In the genomic region with DNA sequence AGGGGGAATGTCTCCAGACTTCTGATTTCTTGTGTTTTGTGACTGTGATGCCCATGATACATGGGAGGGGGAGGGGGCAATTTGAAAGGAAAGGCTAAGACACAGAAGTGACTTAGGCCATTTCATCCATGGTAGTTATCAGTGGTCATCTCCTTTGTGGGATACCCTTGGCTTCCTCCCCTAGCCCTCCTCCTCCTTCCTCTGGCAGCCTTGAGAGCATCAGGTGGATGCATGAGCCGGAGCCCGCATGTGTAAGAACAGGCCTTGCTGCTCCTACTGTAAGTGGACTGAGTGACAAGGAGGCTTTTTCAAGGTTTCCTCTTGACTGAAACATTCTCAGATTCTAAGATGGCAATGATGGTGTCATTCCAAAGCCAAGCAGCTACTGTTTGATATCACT, we compare ENCODE assay signal across 9 cellular contexts. TPM values are rescaled to one million over a fixed set of nuclear protein-coding genes. Genes with fewer than 3 reads are reported as not detected.
DNase-seq lines count a peak whose midpoint lies in the region; ATAC-seq and TF ChIP-seq lines count a peak whose summit lies in the region.
"Had no signal": no experiment of that assay in that cellular context is flagged by ENCODE, and none has a peak within 500 bp of the region (broad histone marks: within the 10 kb centered on the region; RNA-seq: fewer than 3 reads in every experiment).

No MANE protein-coding gene starts in this region.

- intact Hi-C loops in activated CD4-positive, alpha-beta T cell treated with anti-CD3 and anti-CD28 coated beads, Interleukin-2, amount 10 ng/mL, durations not matched to agents 24 days and 14 days (cut with micrococcal nuclease): no loop called here

- no peak for ATAC-seq in T-helper 17 cell
- no peak for ATAC-seq in stimulated activated naive CD8-positive, alpha-beta T cell treated with anti-CD3 and anti-CD28 coated beads, Interleukin-15, amount 100 ng/mL, for 72 hours

- WGBS in hepatocyte (ENCODE audit: low lambda C conversion rate, missing lambda C conversion rate): 91% methylated on average over 2 of the region's 2 CpGs

- peak; percentile 68 for DNase-seq in activated CD4-positive, alpha-beta T cell treated with anti-CD3 and anti-CD28 coated beads, Interleukin-2, amount 10 ng/mL, durations not matched to agents 24 days and 14 days
- no peak for DNase-seq in activated CD4-positive, alpha-beta T cell treated with anti-CD3 and anti-CD28 coated beads, Interleukin-2, amount 50 U/mL, for 1 hour
- no peak for DNase-seq in T-helper 17 cell
- DNase-seq in hepatocyte (ENCODE audit: low spot score): no peak
- no peak for DNase-seq in stimulated activated naive CD8-positive, alpha-beta T cell treated with anti-CD3 and anti-CD28 coated beads, Interleukin-15, amount 100 ng/mL, for 72 hours
- no peak for DNase-seq in NCI-H1092 treated with DMSO at 0.1 percent for 48 hours (lab: John Stamatoyannopoulos, UW)
- no peak for DNase-seq in activated effector memory CD4-positive, alpha-beta T cell treated with anti-CD3 and anti-CD28 coated beads, Interleukin-2, amount 50 U/mL, for 16 hours
- DNase-seq in stimulated activated naive CD4-positive, alpha-beta T cell treated with Interleukin-2 at 50 U/mL for 16 hours (lab: John Stamatoyannopoulos, UW): no peak
- DNase-seq: SHP77 treated with DMSO at 0.1 percent for 48 hours had no signal

- H3K4me1 Mint-ChIP-seq in activated CD4-positive, alpha-beta T cell treated with anti-CD3 and anti-CD28 coated beads, Interleukin-2, amount 10 ng/mL, durations not matched to agents 24 days and 14 days: peaks cover 45% of the 10 kb centered on the region
- H3K4me1 Mint-ChIP-seq in T-helper 17 cell: peaks cover 31% of the 10 kb centered on the region
- H3K4me1 Mint-ChIP-seq in stimulated activated naive CD8-positive, alpha-beta T cell treated with anti-CD3 and anti-CD28 coated beads, Interleukin-15, amount 100 ng/mL, for 72 hours: peaks cover 52% of the 10 kb centered on the region

- H3K27ac Mint-ChIP-seq in activated CD4-positive, alpha-beta T cell treated with anti-CD3 and anti-CD28 coated beads, Interleukin-2, amount 10 ng/mL, durations not matched to agents 24 days and 14 days: peak overlapping the region; percentile 96
- peak overlapping the region; percentile 98 for H3K27ac Mint-ChIP-seq in T-helper 17 cell
- peak overlapping the region; percentile 94 to 95 for H3K27ac Mint-ChIP-seq in stimulated activated naive CD8-positive, alpha-beta T cell treated with anti-CD3 and anti-CD28 coated beads, Interleukin-15, amount 100 ng/mL, for 72 hours

- H3K4me2 ChIP-seq in hepatocyte: peak overlapping the region; percentile 93

- no peaks in the 10 kb centered on the region for H3K27me3 ChIP-seq in hepatocyte

- H3K9me3 ChIP-seq in T-helper 17 cell (ENCODE audit: control insufficient read depth, low read length, poor library complexity, severe bottlenecking): peaks cover 6% of the 10 kb centered on the region
- no peaks in the 10 kb centered on the region for H3K9me3 ChIP-seq in hepatocyte (ENCODE audit: low read depth)

- no peaks in the 10 kb centered on the region for H3K79me2 ChIP-seq in hepatocyte

- peaks cover 48% of the 10 kb centered on the region for H3K36me3 Mint-ChIP-seq in activated CD4-positive, alpha-beta T cell treated with anti-CD3 and anti-CD28 coated beads, Interleukin-2, amount 10 ng/mL, durations not matched to agents 24 days and 14 days (ENCODE audit: low read depth)
- no peaks in the 10 kb centered on the region for H3K36me3 Mint-ChIP-seq in T-helper 17 cell (ENCODE audit: low read depth)

- peak overlapping the region; percentile 69 for H2AFZ ChIP-seq in hepatocyte

- H3K4me1 ChIP-seq in hepatocyte (ENCODE audit: insufficient read depth): no peaks in the 10 kb centered on the region

- H3K36me3 ChIP-seq in hepatocyte (replicated peaks; ENCODE audit: insufficient read depth, low read depth): no peaks in the 10 kb centered on the region

- no peak for TF ChIP-seq CTCF in hepatocyte (IDR thresholded peaks at IDR 0.05; ENCODE audit: poor library complexity)

- peaks cover 4% of the 10 kb centered on the region for H3K27me3 Mint-ChIP-seq in activated CD4-positive, alpha-beta T cell treated with anti-CD3 and anti-CD28 coated beads, Interleukin-2, amount 10 ng/mL, durations not matched to agents 24 days and 14 days
- no peaks in the 10 kb centered on the region for H3K27me3 Mint-ChIP-seq in T-helper 17 cell
- H3K27me3 Mint-ChIP-seq in stimulated activated naive CD8-positive, alpha-beta T cell treated with anti-CD3 and anti-CD28 coated beads, Interleukin-15, amount 100 ng/mL, for 72 hours: no peaks in the 10 kb centered on the region

- H3K27ac ChIP-seq in hepatocyte: no peak overlapping the region

- H4K20me1 ChIP-seq in hepatocyte (ENCODE audit: insufficient read depth, poor library complexity, severe bottlenecking): no peaks in the 10 kb centered on the region

- peaks cover 4% of the 10 kb centered on the region for H3K9me3 Mint-ChIP-seq in activated CD4-positive, alpha-beta T cell treated with anti-CD3 and anti-CD28 coated beads, Interleukin-2, amount 10 ng/mL, durations not matched to agents 24 days and 14 days
- no peaks in the 10 kb centered on the region for H3K9me3 Mint-ChIP-seq in stimulated activated naive CD8-positive, alpha-beta T cell treated with anti-CD3 and anti-CD28 coated beads, Interleukin-15, amount 100 ng/mL, for 72 hours

- no peaks in the 10 kb centered on the region for H3K9me2 ChIP-seq in hepatocyte (replicated peaks; ENCODE audit: insufficient read depth)

- H3K4me3 Mint-ChIP-seq in activated CD4-positive, alpha-beta T cell treated with anti-CD3 and anti-CD28 coated beads, Interleukin-2, amount 10 ng/mL, durations not matched to agents 24 days and 14 days: peak overlapping the region; percentile 89
- peak overlapping the region; percentile 94 for H3K4me3 Mint-ChIP-seq in T-helper 17 cell
- H3K4me3 Mint-ChIP-seq in stimulated activated naive CD8-positive, alpha-beta T cell treated with anti-CD3 and anti-CD28 coated beads, Interleukin-15, amount 100 ng/mL, for 72 hours: peak overlapping the region; percentile 93 to 95

- H3K4me3 ChIP-seq in hepatocyte: no peak overlapping the region

RNA-seq across cellular contexts. Expression of gene CD83, which starts 0.9 kb away (rescaled TPM):
- total RNA-seq in activated CD4-positive, alpha-beta T cell treated with anti-CD3 and anti-CD28 coated beads, Interleukin-2, amount 10 ng/mL, durations not matched to agents 24 days and 14 days: 80.2 and 84.8 TPM in 2 replicates
- total RNA-seq in T-helper 17 cell (10 to 100 TPM; 62.3 to 78.7 TPM), hepatocyte (3.9 and 6.2 TPM in 2 replicates)
- 6.2 and 6.6 TPM in 2 replicates for polyA plus RNA-seq in hepatocyte
